Comparison of ENCODE assay signal across 11 cellular contexts in the genomic region with DNA sequence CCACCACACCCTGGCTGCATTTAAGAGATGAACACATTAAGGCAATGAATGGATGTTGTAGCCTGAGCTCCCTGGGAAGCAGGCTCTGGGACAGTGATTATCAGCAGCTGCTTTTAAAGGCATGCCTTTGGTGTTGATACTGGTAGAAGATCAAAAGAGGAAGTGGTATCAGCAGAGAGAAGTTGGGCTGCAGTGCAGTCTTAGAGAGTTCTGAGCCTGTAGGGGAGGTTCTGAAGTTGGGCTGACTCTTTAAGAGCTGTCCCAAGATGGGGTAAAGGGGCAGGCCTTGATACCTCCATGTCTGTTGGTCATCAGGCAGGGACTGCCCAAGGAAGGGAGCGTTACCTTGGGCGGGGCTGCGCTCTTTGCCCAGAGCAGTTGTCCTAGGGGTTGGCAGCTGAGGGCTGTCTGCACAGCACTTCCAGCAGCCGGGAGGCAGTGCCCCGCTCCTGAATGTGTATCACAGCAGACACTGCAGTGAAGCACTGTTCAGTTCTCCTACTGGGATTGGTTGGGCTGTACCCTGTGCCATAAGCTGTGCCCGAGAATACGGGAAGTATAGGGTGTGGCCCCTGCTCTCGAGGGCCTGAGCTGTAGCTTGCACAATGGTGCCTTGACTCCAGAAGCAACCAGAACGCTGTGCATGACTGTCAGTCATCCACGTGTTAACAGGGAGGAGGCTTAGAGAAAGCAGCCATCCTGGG.
DNase-seq lines count a peak whose midpoint lies in the region; ATAC-seq, FAIRE-seq and TF ChIP-seq lines count a peak whose summit lies in the region.
"Had no signal": no experiment of that assay in that cellular context is flagged by ENCODE, and none has a peak within 500 bp of the region (broad histone marks: within the 10 kb centered on the region; RNA-seq: fewer than 3 reads in every experiment).

No MANE protein-coding gene starts in this region.

- peaks cover 37% of the 10 kb centered on the region for H3K36me3 Mint-ChIP-seq in astrocyte (ENCODE audit: low read depth, unreplicated experiment)

- ATAC-seq in GM18505 (IDR thresholded peaks at IDR 0.05; ENCODE audit: unreplicated experiment) (peak; percentile 70), HG03103 (IDR thresholded peaks at IDR 0.05; ENCODE audit: low read depth, unreplicated experiment) (peak; percentile 60), pancreas (peak in 3 of 4 donors; percentile 35 to 77 (median 76))

- no peak for DNase-seq in astrocyte (ENCODE audit: low read depth)
- DNase-seq in pancreas: no peak
- no peak for DNase-seq in stimulated activated naive CD4-positive, alpha-beta T cell treated with Interleukin-2 at 50 U/mL for 16 hours (lab: John Stamatoyannopoulos, UW)
- DNase-seq in SK-N-SH: no peak
- no peak for DNase-seq in activated naive CD4-positive, alpha-beta T cell treated with Interleukin-2 at 50 U/mL for 16 hours
- no peak for DNase-seq in activated CD4-positive, alpha-beta T cell treated with anti-CD3 and anti-CD28 coated beads for 48 hours

- H2AFZ ChIP-seq in astrocyte (ENCODE audit: low read depth, low read length): no peak overlapping the region
- no peak overlapping the region for H2AFZ ChIP-seq in SK-N-SH (ENCODE audit: low read depth)

- no peak for TF ChIP-seq POLR2A in GM18505 (IDR thresholded peaks at IDR 0.05; ENCODE audit: borderline replicate concordance, extremely low read depth, insufficient read depth, insufficient read length)

- CTCF ChIA-PET in SK-N-SH (lab: Yijun Ruan, JAX): interaction anchor here (0.7 to 1.9 kb wide), 6 partner anchors 12 to 463 kb away, joined by 3 to 5 read pairs (median 4); no protein-coding TSS in a partner anchor

- FAIRE-seq in astrocyte (lab: Jason Lieb, UNC) (peak; percentile 9), pancreas (lab: Jason Lieb, UNC) (no peak)

- no peak overlapping the region for H3K4me3 Mint-ChIP-seq in astrocyte (ENCODE audit: unreplicated experiment)
- H3K4me3 Mint-ChIP-seq: nephron; stimulated activated naive CD8-positive, alpha-beta T cell treated with anti-CD3 and anti-CD28 coated beads, Interleukin-15, Interleukin-2, amounts not matched to agents 100 ng/mL and 50 ng/mL, for 24 hours had no signal

- peaks cover 4% of the 10 kb centered on the region for H3K36me3 ChIP-seq in astrocyte (ENCODE audit: insufficient read depth, low read length)
- no peaks in the 10 kb centered on the region for H3K36me3 ChIP-seq in pancreas
- H3K36me3 ChIP-seq in SK-N-SH (replicated peaks in 1 of 2; ENCODE audit: control insufficient read depth in 1 of 2, insufficient read depth in 2 of 2, low read length in 1 of 2): peaks cover 9 to 42% of the 10 kb centered on the region in 2 experiments
- H3K36me3 ChIP-seq: cardiac muscle cell had no signal

- WGBS in pancreas, 2 donors: 90 to 91% methylated on average over 10 of the region's 10 CpGs
- WGBS in SK-N-SH (ENCODE audit: low lambda C conversion rate): 96% methylated on average over 10 of the region's 10 CpGs

- peaks cover 5% of the 10 kb centered on the region for H3K79me2 ChIP-seq in astrocyte (ENCODE audit: insufficient read depth, low read length)
- peaks cover 53% of the 10 kb centered on the region for H3K79me2 ChIP-seq in SK-N-SH (ENCODE audit: insufficient read depth)

- no peaks in the 10 kb centered on the region for H3K27me3 ChIP-seq in astrocyte (ENCODE audit: insufficient read depth, low read length)
- no peaks in the 10 kb centered on the region for H3K27me3 ChIP-seq in pancreas
- no peaks in the 10 kb centered on the region for H3K27me3 ChIP-seq in SK-N-SH (ENCODE audit: insufficient read depth)
- H3K27me3 ChIP-seq: cardiac muscle cell had no signal

- no peak overlapping the region for H3K27ac ChIP-seq in astrocyte (ENCODE audit: low read depth, low read length)
- H3K27ac ChIP-seq in pancreas: no peak overlapping the region
- peak overlapping the region in 1 of 2 experiments; percentile 36; a peak in 1 of 4 replicates for H3K27ac ChIP-seq in SK-N-SH (ENCODE audit: low read depth in 2 of 2, low read length in 1 of 2)
- H3K27ac ChIP-seq: cardiac muscle cell had no signal

- H3K27me3 Mint-ChIP-seq in astrocyte (ENCODE audit: low read depth, unreplicated experiment): peaks cover 2% of the 10 kb centered on the region
- H3K27me3 Mint-ChIP-seq: stimulated activated naive CD8-positive, alpha-beta T cell treated with anti-CD3 and anti-CD28 coated beads, Interleukin-15, Interleukin-2, amounts not matched to agents 100 ng/mL and 50 ng/mL, for 24 hours had no signal

- TF ChIP-seq CTCF in astrocyte (IDR thresholded peaks at IDR 0.05; ENCODE audit: insufficient read depth, low read depth, low read length) (no peak), pancreas (IDR thresholded peaks at IDR 0.05) (no peak), SK-N-SH (IDR thresholded peaks at IDR 0.05) (no peak)

- H3K4me2 ChIP-seq in astrocyte (ENCODE audit: low read length): no peak overlapping the region
- no peak overlapping the region for H3K4me2 ChIP-seq in SK-N-SH

- H3K9ac ChIP-seq in astrocyte (ENCODE audit: low read length): no peak overlapping the region
- no peak overlapping the region for H3K9ac ChIP-seq in SK-N-SH

- peaks cover 10% of the 10 kb centered on the region for H3F3A ChIP-seq in SK-N-SH (replicated peaks; ENCODE audit: insufficient read depth)

- no peak overlapping the region for H3K4me3 ChIP-seq in astrocyte (ENCODE audit: insufficient read depth, low read depth, low read length)
- no peak overlapping the region for H3K4me3 ChIP-seq in pancreas
- H3K4me3 ChIP-seq in SK-N-SH (ENCODE audit: low read depth in 2 of 2, low read length in 1 of 2): no peak overlapping the region
- H3K4me3 ChIP-seq: cardiac muscle cell had no signal

- intact Hi-C loops in pancreas (cut with DNase I): no loop called here

- TF ChIP-seq RAD21 in SK-N-SH (IDR thresholded peaks at IDR 0.05; ENCODE audit: low read length): no peak

- no peaks in the 10 kb centered on the region for H3K9me3 ChIP-seq in astrocyte (ENCODE audit: insufficient read depth, low read depth, low read length)
- H3K9me3 ChIP-seq in pancreas: no peaks in the 10 kb centered on the region
- no peaks in the 10 kb centered on the region for H3K9me3 ChIP-seq in SK-N-SH

- TF ChIP-seq EP300 in SK-N-SH (IDR thresholded peaks at IDR 0.05; ENCODE audit: borderline replicate concordance in 1 of 2, low read depth in 1 of 2, low read length in 1 of 2): no peak

- H3K9me3 Mint-ChIP-seq in astrocyte (ENCODE audit: unreplicated experiment): no peaks in the 10 kb centered on the region
- H3K9me3 Mint-ChIP-seq: stimulated activated naive CD8-positive, alpha-beta T cell treated with anti-CD3 and anti-CD28 coated beads, Interleukin-15, Interleukin-2, amounts not matched to agents 100 ng/mL and 50 ng/mL, for 24 hours had no signal

- H3K4me1 ChIP-seq in astrocyte (ENCODE audit: insufficient read depth, low read length): peaks cover 26% of the 10 kb centered on the region
- no peaks in the 10 kb centered on the region for H3K4me1 ChIP-seq in pancreas
- peaks cover 18 to 40% of the 10 kb centered on the region in 2 experiments for H3K4me1 ChIP-seq in SK-N-SH (ENCODE audit: control insufficient read depth in 1 of 2, insufficient read depth in 2 of 2, low read depth in 1 of 2, low read length in 1 of 2)

- H3K27ac Mint-ChIP-seq in astrocyte (ENCODE audit: unreplicated experiment): peak overlapping the region; percentile 3
- H3K27ac Mint-ChIP-seq: nephron; stimulated activated naive CD8-positive, alpha-beta T cell treated with anti-CD3 and anti-CD28 coated beads, Interleukin-15, Interleukin-2, amounts not matched to agents 100 ng/mL and 50 ng/mL, for 24 hours had no signal

- POLR2A ChIA-PET in SK-N-SH (lab: Yijun Ruan, JAX): interaction anchor here (0.5 kb wide), 1 partner anchor 236 kb away, joined by 3 read pairs; no protein-coding TSS in a partner anchor

- H4K20me1 ChIP-seq in astrocyte (ENCODE audit: insufficient read depth, low read length): peaks cover 69% of the 10 kb centered on the region
- peaks cover 13% of the 10 kb centered on the region; the same call in 1 of the 2 replicates for H4K20me1 ChIP-seq in SK-N-SH (ENCODE audit: insufficient read depth)

- H3K9me2 ChIP-seq in SK-N-SH: no peaks in the 10 kb centered on the region

- H3K4me1 Mint-ChIP-seq in astrocyte (ENCODE audit: low read depth, unreplicated experiment): peaks cover 28% of the 10 kb centered on the region

TF ChIP-seq in SK-N-SH, 30 proteins besides CTCF, POLR2A, EP300 and RAD21 (continues in another document):
- TF ChIP-seq, protein P1, sequence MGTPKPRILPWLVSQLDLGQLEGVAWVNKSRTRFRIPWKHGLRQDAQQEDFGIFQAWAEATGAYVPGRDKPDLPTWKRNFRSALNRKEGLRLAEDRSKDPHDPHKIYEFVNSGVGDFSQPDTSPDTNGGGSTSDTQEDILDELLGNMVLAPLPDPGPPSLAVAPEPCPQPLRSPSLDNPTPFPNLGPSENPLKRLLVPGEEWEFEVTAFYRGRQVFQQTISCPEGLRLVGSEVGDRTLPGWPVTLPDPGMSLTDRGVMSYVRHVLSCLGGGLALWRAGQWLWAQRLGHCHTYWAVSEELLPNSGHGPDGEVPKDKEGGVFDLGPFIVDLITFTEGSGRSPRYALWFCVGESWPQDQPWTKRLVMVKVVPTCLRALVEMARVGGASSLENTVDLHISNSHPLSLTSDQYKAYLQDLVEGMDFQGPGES (IDR thresholded peaks at IDR 0.05; ENCODE audit: low read depth, low read length): no peak
- no peak for TF ChIP-seq RFX5 (IDR thresholded peaks at IDR 0.05; ENCODE audit: low read length)
- TF ChIP-seq MEF2A (IDR thresholded peaks at IDR 0.05; ENCODE audit: borderline replicate concordance, low read depth): no peak
- no peak for TF ChIP-seq TEAD4 (IDR thresholded peaks at IDR 0.05; ENCODE audit: borderline replicate concordance, insufficient read depth)
- TF ChIP-seq CHD2 (IDR thresholded peaks at IDR 0.05; ENCODE audit: low read length, partially characterized antibody): no peak
- TF ChIP-seq NRF1 (IDR thresholded peaks at IDR 0.05; ENCODE audit: low read depth, low read length): no peak
- TF ChIP-seq EZH2phosphoT487 (IDR thresholded peaks at IDR 0.05; ENCODE audit: borderline replicate concordance, low read depth): no peak
- TF ChIP-seq, protein P2, sequence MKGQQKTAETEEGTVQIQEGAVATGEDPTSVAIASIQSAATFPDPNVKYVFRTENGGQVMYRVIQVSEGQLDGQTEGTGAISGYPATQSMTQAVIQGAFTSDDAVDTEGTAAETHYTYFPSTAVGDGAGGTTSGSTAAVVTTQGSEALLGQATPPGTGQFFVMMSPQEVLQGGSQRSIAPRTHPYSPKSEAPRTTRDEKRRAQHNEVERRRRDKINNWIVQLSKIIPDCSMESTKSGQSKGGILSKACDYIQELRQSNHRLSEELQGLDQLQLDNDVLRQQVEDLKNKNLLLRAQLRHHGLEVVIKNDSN (IDR thresholded peaks at IDR 0.05; ENCODE audit: borderline replicate concordance, low read depth): no peak
